Comparison of ENCODE assay signal across 11 cellular contexts in genomic region chr1:212512731-212513559, GRCh38.
DNase-seq lines count a peak whose midpoint lies in the region; ATAC-seq and TF ChIP-seq lines count a peak whose summit lies in the region.
"Had no signal": no experiment of that assay in that cellular context is flagged by ENCODE, and none has a peak within 500 bp of the region (broad histone marks: within the 10 kb centered on the region; RNA-seq: fewer than 3 reads in every experiment).

No MANE protein-coding gene starts in this region.

- H3K36me3 ChIP-seq in OCI-LY3 (replicated peaks; ENCODE audit: low read depth, low read length), result no peaks in the 10 kb centered on the region
- no peaks in the 10 kb centered on the region for H3K36me3 ChIP-seq in colonic mucosa

- DNase-seq in CD14-positive monocyte (ENCODE audit: low spot score) (no peak), H4 (ENCODE audit: low spot score) (peak; percentile 61), glomerular visceral epithelial cell (ENCODE audit: extremely low spot score) (peak; percentile 85), colonic mucosa (no peak), NCI-H510A (lab: John Stamatoyannopoulos, UW) (no peak)
- DNase-seq: NCI-H187 treated with DMSO at 0.1 percent for 48 hours had no signal

- no peak overlapping the region for H2AFZ ChIP-seq in OCI-LY3 (ENCODE audit: low read depth, low read length)

- H3K4me3 Mint-ChIP-seq in CD14-positive monocyte, result peak overlapping the region in 1 of 2 donors; percentile 88
- H3K4me3 Mint-ChIP-seq: brain had no signal

- H3K4me1 Mint-ChIP-seq in CD14-positive monocyte, result peaks cover 13% of the 10 kb centered on the region

- H3K36me3 Mint-ChIP-seq in CD14-positive monocyte, result peaks cover 0 to 12% of the 10 kb centered on the region in 2 donors
- H3K36me3 Mint-ChIP-seq: brain had no signal

- ATAC-seq in GM19324 (IDR thresholded peaks at IDR 0.05; ENCODE audit: low FRiP score, unreplicated experiment), result no peak
- ATAC-seq in HG03521 (IDR thresholded peaks at IDR 0.05; ENCODE audit: unreplicated experiment), result no peak

- H3K9me3 Mint-ChIP-seq in CD14-positive monocyte, result peaks cover 0 to 24% (median 2%) of the 10 kb centered on the region in 7 donors

- no peaks in the 10 kb centered on the region for H3K79me2 ChIP-seq in OCI-LY3 (ENCODE audit: low read length)

- H3K27ac ChIP-seq in OCI-LY3 (ENCODE audit: low read length), result no peak overlapping the region
- H3K27ac ChIP-seq in colonic mucosa, result no peak overlapping the region

- H3K4me1 ChIP-seq in OCI-LY3 (ENCODE audit: low read length) (peaks cover 16% of the 10 kb centered on the region), colonic mucosa (peaks cover 6% of the 10 kb centered on the region)

- H4K20me1 ChIP-seq in OCI-LY3 (ENCODE audit: insufficient read depth, low read length), result no peaks in the 10 kb centered on the region

- H3K9ac ChIP-seq in OCI-LY3 (ENCODE audit: low read length) (no peak overlapping the region), colonic mucosa (ENCODE audit: low read depth in 2 of 2, low read length in 2 of 2) (no peak overlapping the region)

- peak overlapping the region in 4 of 7 donors; percentile 26 to 86 (median 62) for H3K27ac Mint-ChIP-seq in CD14-positive monocyte

- no peak overlapping the region for H3K4me3 ChIP-seq in OCI-LY3 (ENCODE audit: low read length)
- H3K4me3 ChIP-seq in colonic mucosa, result no peak overlapping the region
- H3K4me3 ChIP-seq: lung had no signal

- H3K27me3 Mint-ChIP-seq in CD14-positive monocyte (ENCODE audit: low read depth in 3 of 3), result peaks cover 61 to 78% (median 75%) of the 10 kb centered on the region in 3 donors

- H3K27me3 ChIP-seq in OCI-LY3 (ENCODE audit: low read depth, low read length), result peaks cover 9% of the 10 kb centered on the region; the same call in 1 of the 2 replicates
- H3K27me3 ChIP-seq in colonic mucosa, result no peaks in the 10 kb centered on the region

- H3K4me2 ChIP-seq in OCI-LY3 (ENCODE audit: low read length), result peak overlapping the region; percentile 49

- no peaks in the 10 kb centered on the region for H3K9me3 ChIP-seq in OCI-LY3 (ENCODE audit: insufficient read depth, low read length)
- no peaks in the 10 kb centered on the region for H3K9me3 ChIP-seq in colonic mucosa

- intact Hi-C loops in CD14-positive monocyte (cut with micrococcal nuclease), result no loop called here
- intact Hi-C loops in colonic mucosa (cut with DNase I), result no loop called here

- TF ChIP-seq CTCF in CD14-positive monocyte (IDR thresholded peaks at IDR 0.05) (no peak), OCI-LY3 (IDR thresholded peaks at IDR 0.05; ENCODE audit: low read depth, low read length) (no peak), colonic mucosa (IDR thresholded peaks at IDR 0.05) (no peak)

Comparison
In these comparisons a context has a peak if more than half of its experiments do, and no peak if none do; other contexts are left out.
1. DNase-seq: peak in H4 (single experiment) and glomerular visceral epithelial cell (single experiment); none in CD14-positive monocyte (single experiment), colonic mucosa (single experiment) and NCI-H510A (single experiment).